ENCODE assay signal across 1 cellular context in the genomic region with DNA sequence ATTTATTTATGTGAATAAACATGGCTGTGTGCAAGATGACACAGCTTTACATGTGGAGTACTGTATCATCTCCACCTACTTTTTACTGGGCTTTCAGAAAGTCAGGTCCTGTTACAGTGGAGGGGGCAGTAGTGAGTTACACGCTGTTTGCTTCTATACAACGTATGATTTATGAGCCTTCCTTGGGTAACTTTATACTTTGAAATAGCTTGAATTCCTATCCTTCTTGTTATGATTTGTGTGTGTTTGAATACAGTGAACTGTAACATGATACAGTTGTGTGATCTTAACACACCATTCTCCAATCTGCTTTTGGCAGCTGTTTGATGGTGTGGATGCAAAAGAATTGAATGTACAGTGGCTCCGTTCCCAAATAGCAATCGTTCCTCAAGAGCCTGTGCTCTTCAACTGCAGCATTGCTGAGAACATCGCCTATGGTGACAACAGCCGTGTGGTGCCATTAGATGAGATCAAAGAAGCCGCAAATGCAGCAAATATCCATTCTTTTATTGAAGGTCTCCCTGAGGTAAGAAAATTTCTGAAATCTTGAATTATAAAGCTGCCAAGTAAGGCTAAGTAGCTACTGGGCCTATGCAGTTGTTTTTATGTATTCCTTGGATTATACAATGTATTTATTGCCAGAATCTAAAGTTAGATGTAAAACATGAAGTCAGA.
TF ChIP-seq lines count a peak whose summit lies in the region.

No MANE protein-coding gene starts in this region.

TF ChIP-seq in H1, 55 proteins besides CTCF, POLR2A, EP300 and RAD21:
- TF ChIP-seq SP2 (IDR thresholded peaks at IDR 0.05; ENCODE audit: low read length): no peak
TF ChIP-seq in H1: peak in this region for 0.
